ENCODE assay signal across 22 cellular contexts in genomic region chr2:182416191-182416590, GRCh38.
"Had no signal": no experiment of that assay in that cellular context is flagged by ENCODE, and none has a peak within 500 bp of the region (broad histone marks: within the 10 kb centered on the region; RNA-seq: fewer than 3 reads in every experiment).

No MANE protein-coding gene starts in this region.

- H3K4me1 Mint-ChIP-seq: naive B cell; stimulated activated effector memory CD8-positive, alpha-beta T cell treated with anti-CD3 and anti-CD28 coated beads, Interleukin-12 subunit alpha, Interleukin-12 subunit beta, amount 100 ng/mL, for 72 hours had no signal

- H3K36me3 Mint-ChIP-seq: naive B cell; stimulated activated effector memory CD8-positive, alpha-beta T cell treated with anti-CD3 and anti-CD28 coated beads, Interleukin-12 subunit alpha, Interleukin-12 subunit beta, amount 100 ng/mL, for 72 hours had no signal

- H3K27me3 Mint-ChIP-seq: naive B cell; progenitor cell of endocrine pancreas; stimulated activated naive CD8-positive, alpha-beta T cell treated with anti-CD3 and anti-CD28 coated beads, Interleukin-15, Interleukin-2, amounts not matched to agents 100 ng/mL and 50 ng/mL, for 24 hours had no signal

- H3K27ac Mint-ChIP-seq: naive B cell; nephron; progenitor cell of endocrine pancreas; stimulated activated effector memory CD8-positive, alpha-beta T cell treated with anti-CD3 and anti-CD28 coated beads, Interleukin-12 subunit alpha, Interleukin-12 subunit beta, amount 100 ng/mL, for 72 hours; stimulated activated naive CD8-positive, alpha-beta T cell treated with anti-CD3 and anti-CD28 coated beads, Interleukin-15, Interleukin-2, amounts not matched to agents 100 ng/mL and 50 ng/mL, for 24 hours had no signal

- DNase-seq: effector memory CD4-positive, alpha-beta T cell; heart left ventricle; hypothalamus; islet precursor cell; left lung; mesenchymal stem cell; midbrain; naive B cell; occipital lobe; pancreas; right cardiac atrium; stimulated activated CD4-positive, alpha-beta T cell treated with anti-CD3 and anti-CD28 coated beads, Interleukin-2, amount 100 ng/mL, for 48 hours; stimulated activated CD8-positive, alpha-beta memory T cell treated with anti-CD3 and anti-CD28 coated beads, Interleukin-4, amount 100 ng/mL, for 48 hours; testis; upper lobe of right lung had no signal

- ATAC-seq: esophagus mucosa; left lung; pancreas; right cardiac atrium; stimulated activated effector memory CD8-positive, alpha-beta T cell treated with anti-CD3 and anti-CD28 coated beads, Interleukin-12 subunit alpha, Interleukin-12 subunit beta, amount 100 ng/mL, for 72 hours; upper lobe of right lung had no signal

- H3K9me3 ChIP-seq: heart left ventricle, left lung, pancreas, testis, tibial nerve, upper lobe of right lung, vagina had no signal

- H3K4me3 Mint-ChIP-seq: naive B cell; nephron; stimulated activated effector memory CD8-positive, alpha-beta T cell treated with anti-CD3 and anti-CD28 coated beads, Interleukin-12 subunit alpha, Interleukin-12 subunit beta, amount 100 ng/mL, for 72 hours; stimulated activated naive CD8-positive, alpha-beta T cell treated with anti-CD3 and anti-CD28 coated beads, Interleukin-15, Interleukin-2, amounts not matched to agents 100 ng/mL and 50 ng/mL, for 24 hours had no signal
